8 cellular contexts compared by ENCODE assay signal in the genomic region with DNA sequence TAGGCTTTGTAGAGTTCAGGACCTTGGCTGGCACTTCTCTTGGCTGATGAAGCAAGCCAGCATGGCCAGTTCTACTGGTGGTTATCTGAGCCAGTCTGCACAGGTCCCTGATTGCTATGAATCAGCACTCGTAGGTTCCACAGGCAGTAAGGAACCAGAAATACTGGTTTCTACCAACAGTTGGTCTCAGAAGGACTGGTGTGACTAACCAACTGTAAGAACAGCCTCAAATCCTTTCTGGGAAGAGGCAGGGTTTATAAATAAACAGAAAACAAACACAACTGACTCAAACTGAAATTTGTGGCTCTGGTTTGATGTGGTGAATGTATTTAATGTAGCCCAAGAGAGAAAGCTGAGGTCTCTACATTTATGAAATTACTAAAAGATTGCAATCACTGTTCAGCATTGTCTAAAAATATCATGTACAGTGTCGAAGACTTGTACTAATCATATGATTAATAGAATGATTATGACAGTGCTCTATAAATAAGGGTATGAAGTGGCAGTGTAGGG. TPM values are rescaled to one million over a fixed set of nuclear protein-coding genes. Genes with fewer than 3 reads are reported as not detected.
DNase-seq lines count a peak whose midpoint lies in the region; ATAC-seq lines count a peak whose summit lies in the region.

No MANE protein-coding gene starts in this region.

- H3K4me3 ChIP-seq in CD4-positive, CD25-positive, alpha-beta regulatory T cell (ENCODE audit: low read depth, low read length) = no peak overlapping the region

- H3K4me1 Mint-ChIP-seq in CD4-positive, CD25-positive, alpha-beta regulatory T cell = peaks cover 10 to 20% (median 12%) of the 10 kb centered on the region in 4 donors

- no peaks in the 10 kb centered on the region for H3K9me3 ChIP-seq in CD4-positive, CD25-positive, alpha-beta regulatory T cell (ENCODE audit: control insufficient read depth in 2 of 2, low read length in 2 of 2)

- no peak overlapping the region for H3K4me3 Mint-ChIP-seq in CD4-positive, CD25-positive, alpha-beta regulatory T cell

- H3K9me3 Mint-ChIP-seq in CD4-positive, CD25-positive, alpha-beta regulatory T cell = peaks cover 0 to 3% (median 0%) of the 10 kb centered on the region in 7 donors

- no peak overlapping the region for H3K27ac ChIP-seq in CD4-positive, CD25-positive, alpha-beta regulatory T cell (ENCODE audit: insufficient read depth, low read length, poor library complexity, severe bottlenecking)

- H3K36me3 Mint-ChIP-seq in CD4-positive, CD25-positive, alpha-beta regulatory T cell = no peaks in the 10 kb centered on the region

- H3K4me1 ChIP-seq in CD4-positive, CD25-positive, alpha-beta regulatory T cell (ENCODE audit: control insufficient read depth, insufficient read depth, low read length, poor library complexity, severe bottlenecking) = no peaks in the 10 kb centered on the region

- H3K27me3 Mint-ChIP-seq in CD4-positive, CD25-positive, alpha-beta regulatory T cell = peaks cover 38% of the 10 kb centered on the region

- H3K27me3 ChIP-seq in CD4-positive, CD25-positive, alpha-beta regulatory T cell (ENCODE audit: control insufficient read depth, insufficient read depth, low read length) = peaks cover 8% of the 10 kb centered on the region

- ATAC-seq in CD4-positive, CD25-positive, alpha-beta regulatory T cell (ENCODE audit: low read depth in 2 of 2) = peak; percentile 72 to 77
- ATAC-seq in GM19035 (IDR thresholded peaks at IDR 0.05; ENCODE audit: unreplicated experiment) = peak; percentile 96
- peak; percentile 94 for ATAC-seq in HG03095 (IDR thresholded peaks at IDR 0.05; ENCODE audit: unreplicated experiment)
- peak; percentile 99 for ATAC-seq in esophagus mucosa

- no peaks in the 10 kb centered on the region for H3K36me3 ChIP-seq in CD4-positive, CD25-positive, alpha-beta regulatory T cell (ENCODE audit: control insufficient read depth, insufficient read depth, low read length)

- peak in 1 of 3 donors; percentile 75 for DNase-seq in CD4-positive, CD25-positive, alpha-beta regulatory T cell
- peak; percentile 62 for DNase-seq in OCI-M1 (lab: John Stamatoyannopoulos, UW)
- peak; percentile 33 to 35 for DNase-seq in stimulated activated CD4-positive, alpha-beta T cell treated with anti-CD3 and anti-CD28 coated beads, Interleukin-2, amount 100 ng/mL, for 24 hours
- DNase-seq in NCI-H146 (lab: John Stamatoyannopoulos, UW) = no peak
- no peak for DNase-seq in pons (ENCODE audit: low spot score)

- no peak overlapping the region for H3K27ac Mint-ChIP-seq in CD4-positive, CD25-positive, alpha-beta regulatory T cell

RNA-seq across cellular contexts. Expression of gene RAPH1, which starts 44.1 kb away (rescaled TPM):
- 2.5 TPM for total RNA-seq in CD4-positive, CD25-positive, alpha-beta regulatory T cell
- polyA plus RNA-seq in CD4-positive, CD25-positive, alpha-beta regulatory T cell = 1 to 10 TPM in 1 of 4 donors, under 1 TPM in 3; 0.53 to 1.8 (median 0.87) TPM
- 27.7 TPM for total RNA-seq in esophagus mucosa

Comparison
In these comparisons a context has a peak if more than half of its experiments do, and no peak if none do; other contexts are left out.
1. DNase-seq: peak in OCI-M1 (single experiment) and stimulated activated CD4-positive, alpha-beta T cell treated with anti-CD3 and anti-CD28 coated beads, Interleukin-2, amount 100 ng/mL, for 24 hours (2 of 2); none in NCI-H146 (single experiment) and pons (single experiment).
2. Peak in every context shown above with its lines, with median percentiles within 50 percentile points of each other: ATAC-seq.